8 cellular contexts compared by ENCODE assay signal in genomic region chr12:68610435-68611093, GRCh38. TPM values are rescaled to one million over a fixed set of nuclear protein-coding genes. Genes with fewer than 3 reads are reported as not detected.
DNase-seq lines count a peak whose midpoint lies in the region; ATAC-seq and TF ChIP-seq lines count a peak whose summit lies in the region.

RAP1B (plus strand) TSS chr12:68610899; CDS start chr12:68648725, 37,826 bp downstream.

- POLR2A ChIA-PET in activated CD4-positive, alpha-beta memory T cell treated with anti-CD3 and anti-CD28 coated beads, Interleukin-2, amount 10 ng/mL, durations not matched to agents 7 days and 5 days (lab: Charles Lee), result interaction anchor here (0.6 to 10.4 kb wide), 47 partner anchors 9 to 1342 kb away, joined by 3 to 155 read pairs (median 5); partner anchors contain the start of genes CAND1, MDM1, MDM2 and NUP107

- H3K4me3 Mint-ChIP-seq in activated CD4-positive, alpha-beta memory T cell treated with anti-CD3 and anti-CD28 coated beads, Interleukin-2, amount 10 ng/mL, durations not matched to agents 7 days and 5 days, result peak within 1 kb of the TSS; percentile 83

- H3K4me1 ChIP-seq in duodenal mucosa (ENCODE audit: control insufficient read depth in 1 of 2, insufficient read depth in 2 of 2, low read length in 2 of 2), result peaks cover 31 to 34% of the 10 kb centered on the region in 2 donors

- H3K4me1 Mint-ChIP-seq in activated CD4-positive, alpha-beta memory T cell treated with anti-CD3 and anti-CD28 coated beads, Interleukin-2, amount 10 ng/mL, durations not matched to agents 7 days and 5 days, result peaks cover 38% of the 10 kb centered on the region

- H3K4me3 ChIP-seq in duodenal mucosa (ENCODE audit: low read depth in 1 of 2, low read length in 2 of 2) (peak within 1 kb of the TSS; percentile 92 to 93), lower leg skin (ENCODE audit: low read depth, poor library complexity, severe bottlenecking) (peak within 1 kb of the TSS; percentile 85)

- no peaks in the 10 kb centered on the region for H3K27me3 ChIP-seq in duodenal mucosa (ENCODE audit: control insufficient read depth in 1 of 2, insufficient read depth in 2 of 2, low read length in 2 of 2)

- intact Hi-C loops in lower leg skin (cut with DNase I; ENCODE audit: low total_unique reads), result no loop called here

- H3K27me3 Mint-ChIP-seq in activated CD4-positive, alpha-beta memory T cell treated with anti-CD3 and anti-CD28 coated beads, Interleukin-2, amount 10 ng/mL, durations not matched to agents 7 days and 5 days, result no peaks in the 10 kb centered on the region

- 0 to 1% methylated on average over 36 to 51 of the region's 83 CpGs for WGBS in lower leg skin, 2 donors

- H3K9me3 ChIP-seq in duodenal mucosa (ENCODE audit: control insufficient read depth in 1 of 2, low read length in 2 of 2), result no peaks in the 10 kb centered on the region

- peak within 1 kb of the TSS; percentile 99 for H3K27ac ChIP-seq in duodenal mucosa (ENCODE audit: low read depth, low read length)

- CTCF ChIA-PET in activated CD4-positive, alpha-beta memory T cell treated with anti-CD3 and anti-CD28 coated beads, Interleukin-2, amount 10 ng/mL, durations not matched to agents 7 days and 5 days (lab: Charles Lee), result interaction anchor here (0.8 to 1.4 kb wide), 5 partner anchors 14 to 253 kb away, joined by 3 to 7 read pairs (median 4); no protein-coding TSS in a partner anchor

- H3K27ac Mint-ChIP-seq in activated CD4-positive, alpha-beta memory T cell treated with anti-CD3 and anti-CD28 coated beads, Interleukin-2, amount 10 ng/mL, durations not matched to agents 7 days and 5 days, result peak within 1 kb of the TSS; percentile 94

- no peak for TF ChIP-seq CTCF in lower leg skin (IDR thresholded peaks at IDR 0.05)

- ATAC-seq in GM19397 (IDR thresholded peaks at IDR 0.05; ENCODE audit: unreplicated experiment), result peak; percentile 90
- ATAC-seq in HG03565 (IDR thresholded peaks at IDR 0.05; ENCODE audit: unreplicated experiment), result peak; percentile 75

- peak; percentile 96 for DNase-seq in CD1c-positive myeloid dendritic cell (ENCODE audit: extremely low spot score)
- DNase-seq in NCI-H82 (lab: John Stamatoyannopoulos, UW), result peak; percentile 91
- DNase-seq in activated CD4-positive, alpha-beta memory T cell treated with anti-CD3 and anti-CD28 coated beads, Interleukin-2, amount 10 ng/mL, durations not matched to agents 7 days and 5 days, result peak; percentile 92
- peak; percentile 84 to 97 for DNase-seq in lower leg skin (ENCODE audit: low spot score in 2 of 2)
- peak; percentile 86 to 87 for DNase-seq in stimulated activated CD4-positive, alpha-beta T cell treated with anti-CD3 and anti-CD28 coated beads, Interleukin-4, amount 100 ng/mL, for 4 hours

- no peaks in the 10 kb centered on the region for H3K9me3 Mint-ChIP-seq in activated CD4-positive, alpha-beta memory T cell treated with anti-CD3 and anti-CD28 coated beads, Interleukin-2, amount 10 ng/mL, durations not matched to agents 7 days and 5 days

- peaks cover 0 to 5% of the 10 kb centered on the region in 2 donors for H3K36me3 ChIP-seq in duodenal mucosa (ENCODE audit: control insufficient read depth in 1 of 2, insufficient read depth in 2 of 2, low read length in 2 of 2)

- TF ChIP-seq POLR2A in lower leg skin (IDR thresholded peaks at IDR 0.05), result peak in 1 of 2 donors; percentile 92

- H3K36me3 Mint-ChIP-seq in activated CD4-positive, alpha-beta memory T cell treated with anti-CD3 and anti-CD28 coated beads, Interleukin-2, amount 10 ng/mL, durations not matched to agents 7 days and 5 days (ENCODE audit: low read depth), result peaks cover 39% of the 10 kb centered on the region

- peak within 1 kb of the TSS; percentile 95 to 98 for H3K9ac ChIP-seq in duodenal mucosa (ENCODE audit: low read depth in 1 of 2, low read length in 2 of 2)

RNA-seq across cellular contexts. Expression of gene RAP1B, which starts in this region (rescaled TPM):
- 100 to 1,000 TPM; 290 to 291 TPM for total RNA-seq in activated CD4-positive, alpha-beta memory T cell treated with anti-CD3 and anti-CD28 coated beads, Interleukin-2, amount 10 ng/mL, durations not matched to agents 7 days and 5 days
- 100 to 1,000 TPM in 3 of 4 donors, 10 to 100 TPM in 1; 96.1 to 183 (median 123) TPM for total RNA-seq in lower leg skin

Comparison
In these comparisons a context has a peak if more than half of its experiments do, and no peak if none do; other contexts are left out.
1. Peak in every context shown above with its lines: DNase-seq, ATAC-seq, H3K4me3 ChIP-seq and H3K27ac ChIP-seq.